Comparison of ENCODE assay signal across 20 cellular contexts in the genomic region with DNA sequence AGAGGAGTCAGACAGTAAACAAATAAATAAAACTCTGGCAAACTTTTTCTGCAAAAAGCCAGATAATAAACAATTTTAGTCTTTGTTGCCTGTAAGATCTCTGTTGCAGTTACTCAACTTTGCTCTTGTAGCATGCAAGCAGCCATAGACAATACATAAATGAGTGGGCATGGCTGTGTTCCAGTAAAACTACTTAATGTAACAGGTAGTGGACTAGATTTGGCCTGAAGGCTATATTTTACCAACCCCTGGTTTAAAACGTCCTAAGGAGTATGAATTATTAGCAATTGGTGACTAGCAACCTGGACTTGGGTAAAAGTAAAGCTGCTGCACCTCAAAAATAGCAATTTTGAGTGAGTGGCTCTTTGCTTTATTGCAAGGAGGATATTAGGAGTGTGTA.
"Had no signal": no experiment of that assay in that cellular context is flagged by ENCODE, and none has a peak within 500 bp of the region (broad histone marks: within the 10 kb centered on the region; RNA-seq: fewer than 3 reads in every experiment).

No MANE protein-coding gene starts in this region.

- ATAC-seq: heart left ventricle; left colon; naive thymus-derived CD4-positive, alpha-beta T cell had no signal

- H3K9me3 ChIP-seq: heart left ventricle, neutrophil, right atrium auricular region, sigmoid colon, stomach, thoracic aorta, transverse colon had no signal

- H3K27me3 ChIP-seq: heart left ventricle, neutrophil, right atrium auricular region, sigmoid colon, stomach, transverse colon had no signal

- H3K4me3 ChIP-seq: coronary artery, heart left ventricle, right atrium auricular region, sigmoid colon, skin epidermis, stomach, thoracic aorta, transverse colon had no signal

- H3K27ac ChIP-seq: coronary artery, heart left ventricle, neutrophil, right atrium auricular region, sigmoid colon, skin epidermis, stomach, thoracic aorta, transverse colon had no signal

- H3K36me3 ChIP-seq: neutrophil, right atrium auricular region, sigmoid colon, thoracic aorta, transverse colon had no signal

- DNase-seq: effector CD4-positive, alpha-beta T cell; endodermal cell; heart left ventricle; hippocampal formation; left colon; mesendoderm; naive thymus-derived CD4-positive, alpha-beta T cell; nephron progenitor cell; posterior cingulate gyrus; sigmoid colon; stimulated activated CD4-positive, alpha-beta T cell treated with anti-CD3 and anti-CD28 coated beads, Interleukin-2, amount 100 ng/mL, for 24 hours; stimulated activated naive CD4-positive, alpha-beta T cell; stomach; substantia nigra; transverse colon had no signal
